In the genomic region with DNA sequence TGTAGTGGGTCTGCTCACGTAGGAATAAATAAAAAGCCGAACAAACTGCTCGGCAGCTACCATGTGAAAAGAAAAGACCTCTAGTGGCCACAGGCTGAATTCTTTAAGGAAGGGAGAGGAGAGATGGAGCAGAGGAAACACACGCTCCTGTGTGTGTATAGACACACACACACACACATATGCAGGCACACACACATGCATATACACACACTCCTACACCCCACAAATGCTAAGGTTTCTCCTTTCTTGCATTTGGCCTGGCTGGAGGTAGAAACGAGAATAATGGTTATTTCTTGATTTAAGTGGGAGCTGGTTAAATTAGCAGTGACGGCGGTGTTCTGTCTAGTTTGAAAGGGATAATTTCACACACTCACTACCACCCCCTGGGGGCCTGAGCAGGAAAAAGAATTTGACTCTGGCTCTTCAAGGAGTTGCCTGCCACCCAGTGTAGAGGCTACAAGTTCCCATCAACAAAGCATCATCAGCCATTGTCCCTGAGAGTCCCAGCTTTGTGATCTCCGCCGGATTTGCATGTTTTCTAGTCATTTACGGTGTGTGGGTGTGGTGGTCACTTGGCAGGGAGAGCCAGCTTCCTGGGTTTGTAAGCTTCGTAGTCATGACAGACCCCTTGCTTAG, we compare ENCODE assay signal across 8 cellular contexts. TPM values are rescaled to one million over a fixed set of nuclear protein-coding genes. Genes with fewer than 3 reads are reported as not detected.
DNase-seq lines count a peak whose midpoint lies in the region; ATAC-seq, FAIRE-seq and TF ChIP-seq lines count a peak whose summit lies in the region.

A gene (minus strand): TSS at position 78 of the 636 bp plus-strand sequence. CDS start 96,597 bp downstream, outside the sequence.

- H4K20me1 ChIP-seq in endothelial cell of umbilical vein (replicated peaks; ENCODE audit: control insufficient read depth, extremely low read depth, insufficient read depth, low read length): no peaks in the 10 kb centered on the region

- CTCF ChIA-PET in endothelial cell of umbilical vein (lab: Charles Lee): interaction anchor here (0.5 to 3.2 kb wide), 105 partner anchors 9 to 1480 kb away, joined by 3 to 180 read pairs (median 6); a partner anchor contains a TSS

- ATAC-seq in GM18502 (IDR thresholded peaks at IDR 0.05; ENCODE audit: poor library complexity, unreplicated experiment) (peak; percentile 72), GM21447 (IDR thresholded peaks at IDR 0.05; ENCODE audit: unreplicated experiment) (no peak)

- peak within 1 kb of the TSS; percentile 80 for H2AFZ ChIP-seq in endothelial cell of umbilical vein (ENCODE audit: low read depth, low read length)

- H3K4me1 ChIP-seq in SJSA1 (replicated peaks): peaks cover 46% of the 10 kb centered on the region
- peaks cover 41% of the 10 kb centered on the region for H3K4me1 ChIP-seq in endothelial cell of umbilical vein (ENCODE audit: control insufficient read depth, extremely low read depth, insufficient read depth, low read length)
- peaks cover 10% of the 10 kb centered on the region for H3K4me1 ChIP-seq in suprapubic skin

- BruUV-seq in endothelial cell of umbilical vein (replicated peaks; lab: Mats Ljungman, UMichigan): no TSS peak

- intact Hi-C loops in endothelial cell of umbilical vein (cut with micrococcal nuclease): loop anchor here (1.0 to 2.0 kb wide), 9 partner anchors 34 to 396 kb away; no protein-coding TSS in a partner anchor

- H3K27me3 ChIP-seq in SJSA1 (replicated peaks): no peaks in the 10 kb centered on the region; the same call in 1 of the 2 replicates
- no peaks in the 10 kb centered on the region for H3K27me3 ChIP-seq in endothelial cell of umbilical vein (ENCODE audit: control insufficient read depth in 2 of 2, insufficient read depth in 2 of 2, low read length in 2 of 2)
- H3K27me3 ChIP-seq in suprapubic skin: peaks cover 5% of the 10 kb centered on the region

- TF ChIP-seq POLR2A in endothelial cell of umbilical vein (IDR thresholded peaks at IDR 0.05; ENCODE audit: low read depth, low read length) (peak; percentile 59), suprapubic skin (IDR thresholded peaks at IDR 0.05) (no peak)

- H3K36me3 ChIP-seq in SJSA1: no peaks in the 10 kb centered on the region
- no peaks in the 10 kb centered on the region for H3K36me3 ChIP-seq in endothelial cell of umbilical vein (ENCODE audit: control insufficient read depth in 2 of 2, extremely low read depth in 1 of 2, insufficient read depth in 2 of 2, low read length in 2 of 2)
- H3K36me3 ChIP-seq in suprapubic skin: no peaks in the 10 kb centered on the region

- peak; percentile 85 for DNase-seq in AG20443 (ENCODE audit: low spot score)
- DNase-seq in HuH-7.5 (ENCODE audit: low spot score): peak; percentile 27
- peak; percentile 89 to 97 for DNase-seq in SJSA1 (ENCODE audit: low read depth in 1 of 2, low spot score in 2 of 2)
- peak; percentile 96 for DNase-seq in endothelial cell of umbilical vein (ENCODE audit: low read depth, low spot score)
- peak; percentile 95 for DNase-seq in medulla oblongata (ENCODE audit: extremely low spot score)
- peak; percentile 75 to 81 for DNase-seq in suprapubic skin (ENCODE audit: low spot score in 2 of 2)

- peak; percentile 94 for FAIRE-seq in endothelial cell of umbilical vein (lab: Jason Lieb, UNC)

- no peaks in the 10 kb centered on the region for H3K9me3 ChIP-seq in SJSA1 (replicated peaks)
- no peaks in the 10 kb centered on the region for H3K9me3 ChIP-seq in endothelial cell of umbilical vein (replicated peaks; ENCODE audit: control insufficient read depth, insufficient read depth, low read length)
- no peaks in the 10 kb centered on the region for H3K9me3 ChIP-seq in suprapubic skin

- peak within 1 kb of the TSS; percentile 99 for H3K4me2 ChIP-seq in endothelial cell of umbilical vein (ENCODE audit: insufficient read depth, low read length)

- POLR2A ChIA-PET in endothelial cell of umbilical vein (lab: Charles Lee): interaction anchor here (0.7 to 1.5 kb wide), 4 partner anchors 9 to 397 kb away, joined by 3 to 10 read pairs (median 4); a partner anchor contains a TSS

- H3K4me3 ChIP-seq in SJSA1: peak within 1 kb of the TSS; percentile 36
- H3K4me3 ChIP-seq in endothelial cell of umbilical vein (replicated peaks in 1 of 3; ENCODE audit: insufficient read depth in 1 of 3, low read depth in 1 of 3, low read length in 3 of 3): peak within 1 kb of the TSS; percentile 47 to 99 (median 97)
- peak within 1 kb of the TSS; percentile 20 for H3K4me3 ChIP-seq in suprapubic skin

- H3K27ac ChIP-seq in SJSA1: peak within 1 kb of the TSS; percentile 49
- H3K27ac ChIP-seq in endothelial cell of umbilical vein (ENCODE audit: insufficient read depth, low read depth, low read length): peak within 1 kb of the TSS; percentile 97
- H3K27ac ChIP-seq in suprapubic skin: no peak within 1 kb of the TSS

- dilution Hi-C loops in endothelial cell of umbilical vein (cut with MboI; ENCODE audit: extremely low pct_ligation_motif_present, low sequenced_read_pairs): no loop called here

- peaks cover 46% of the 10 kb centered on the region for H3K79me2 ChIP-seq in endothelial cell of umbilical vein (ENCODE audit: control insufficient read depth, insufficient read depth, low read length)

- WGBS in suprapubic skin: 14% methylated on average over 11 of the region's 11 CpGs

- H3K9me1 ChIP-seq in endothelial cell of umbilical vein (replicated peaks; ENCODE audit: control insufficient read depth, extremely low read depth, insufficient read depth, low read length): no peaks in the 10 kb centered on the region

- peak within 1 kb of the TSS; percentile 97 for H3K9ac ChIP-seq in endothelial cell of umbilical vein (replicated peaks; ENCODE audit: extremely low read depth, insufficient read depth, low read length)

- no peak for TF ChIP-seq EP300 in suprapubic skin (IDR thresholded peaks at IDR 0.05)

- TF ChIP-seq CTCF in endothelial cell of umbilical vein (IDR thresholded peaks at IDR 0.05; ENCODE audit: extremely low read depth in 1 of 2, insufficient read depth in 1 of 2, low read depth in 1 of 2, low read length in 2 of 2) (peak; percentile 65 to 66), suprapubic skin (IDR thresholded peaks at IDR 0.05) (peak in 1 of 2 donors; percentile 57)

TF ChIP-seq in endothelial cell of umbilical vein, 7 proteins besides CTCF, POLR2A, EP300 and RAD21:
- no peak for TF ChIP-seq EZH2 (IDR thresholded peaks at IDR 0.05; ENCODE audit: borderline replicate concordance, low read depth, low read length, severe bottlenecking)
- no peak for TF ChIP-seq MYC (IDR thresholded peaks at IDR 0.05; ENCODE audit: low read depth, low read length)
- TF ChIP-seq, protein P1, sequence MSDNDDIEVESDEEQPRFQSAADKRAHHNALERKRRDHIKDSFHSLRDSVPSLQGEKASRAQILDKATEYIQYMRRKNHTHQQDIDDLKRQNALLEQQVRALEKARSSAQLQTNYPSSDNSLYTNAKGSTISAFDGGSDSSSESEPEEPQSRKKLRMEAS (IDR thresholded peaks at IDR 0.05; ENCODE audit: insufficient read depth, insufficient read length): no peak
- no peak for TF ChIP-seq GATA2 (IDR thresholded peaks at IDR 0.05; ENCODE audit: insufficient read depth, insufficient read length, low read depth, low read length)
- TF ChIP-seq FOS (IDR thresholded peaks at IDR 0.05; ENCODE audit: borderline replicate concordance, insufficient read depth, low read length): no peak
- no peak for TF ChIP-seq POLR2AphosphoS5 (IDR thresholded peaks at IDR 0.05; ENCODE audit: insufficient read depth, low read depth, low read length)
- TF ChIP-seq JUN (IDR thresholded peaks at IDR 0.05; ENCODE audit: borderline replicate concordance, insufficient read depth, insufficient read length, low read depth): no peak

RNA-seq across cellular contexts. Expression of the gene that starts here (rescaled TPM):
- total RNA-seq in SJSA1 (2014; rRNA removed; shearing (Covaris generic)): 1.1 and 3.8 TPM in 2 replicates
- 8.2 and 9.9 TPM in 2 replicates for total RNA-seq in endothelial cell of umbilical vein
- 12.6 and 17.1 TPM in 2 replicates for polyA plus RNA-seq in endothelial cell of umbilical vein
- 11.0 and 18.9 TPM in 2 replicates for polyA plus RNA-seq in endothelial cell of umbilical vein (2011; cell fraction: cytosol; rRNA removed)
- 14.4 and 19.4 TPM in 2 replicates for polyA plus RNA-seq in endothelial cell of umbilical vein (2011; cell fraction: nucleus; rRNA removed)
- polyA plus RNA-seq in endothelial cell of umbilical vein (2012): 12.8 and 20.5 TPM in 2 replicates
- polyA minus RNA-seq in endothelial cell of umbilical vein: 8.4 and 9.0 TPM in 2 replicates
- polyA minus RNA-seq in endothelial cell of umbilical vein (2011; cell fraction: cytosol; rRNA and poly(A)+ RNA removed): not detected
- 9.1 and 14.4 TPM in 2 replicates for polyA minus RNA-seq in endothelial cell of umbilical vein (2011; cell fraction: nucleus; rRNA and poly(A)+ RNA removed)
- total RNA-seq in suprapubic skin: under 1 TPM; 0.47 to 0.68 (median 0.55) TPM

Comparison
In these comparisons a context has a peak if more than half of its experiments do, and no peak if none do; other contexts are left out.
1. Peak in DNase-seq and H3K4me3 ChIP-seq in suprapubic skin; RNA of the gene not detected or under 1 TPM.
2. DNase-seq: peak in every context shown above with its lines; median percentile 96 in endothelial cell of umbilical vein; 95 in medulla oblongata; 93 in SJSA1; 85 in AG20443; 78 in suprapubic skin; 27 in HuH-7.5.
3. H3K4me3 ChIP-seq: peak in every context shown above with its lines; median percentile 97 in endothelial cell of umbilical vein; 36 in SJSA1; 20 in suprapubic skin.